ENCODE assay signal across 10 cellular contexts in genomic region chr22:21791635-21792625, GRCh38. TPM values are rescaled to one million over a fixed set of nuclear protein-coding genes. Genes with fewer than 3 reads are reported as not detected.
DNase-seq lines count a peak whose midpoint lies in the region; ATAC-seq, FAIRE-seq and TF ChIP-seq lines count a peak whose summit lies in the region.
"Had no signal": no experiment of that assay in that cellular context is flagged by ENCODE, and none has a peak within 500 bp of the region (broad histone marks: within the 10 kb centered on the region; RNA-seq: fewer than 3 reads in every experiment).

No MANE protein-coding gene starts in this region.

- ATAC-seq in HG03432 (IDR thresholded peaks at IDR 0.05; ENCODE audit: unreplicated experiment), result peak; percentile 53
- ATAC-seq in HG02938 (IDR thresholded peaks at IDR 0.05; ENCODE audit: unreplicated experiment), result no peak

- FAIRE-seq in GM12892 (lab: Jason Lieb, UNC), result peak; percentile 9

- DNase-seq in GM12892 (ENCODE audit: insufficient read length) (no peak), putamen (ENCODE audit: low spot score) (peak; percentile 32), SHP77 (lab: John Stamatoyannopoulos, UW) (no peak), NCI-H1417 (lab: John Stamatoyannopoulos, UW) (no peak)
- DNase-seq in activated naive CD4-positive, alpha-beta T cell treated with anti-CD3 and anti-CD28 coated beads, Interleukin-2, amount 50 U/mL, for 16 hours, result peak; percentile 53
- DNase-seq in NK-92 treated with Interleukin-12 subunit alpha and Interleukin-12 subunit beta, amount 100 ng/mL, for 24 hours (lab: John Stamatoyannopoulos, UW), result no peak
- DNase-seq: amygdala, MG63 had no signal

- TF ChIP-seq POLR2A in GM12892 (IDR thresholded peaks at IDR 0.05; ENCODE audit: low read depth, low read length), result no peak

RNA-seq across cellular contexts. Expression of gene YPEL1, which starts 56.3 kb away (rescaled TPM):
- polyA plus RNA-seq in GM12892 (2012; ENCODE audit: missing spikeins), result 1.4 TPM

Comparison
In these comparisons a context has a peak if more than half of its experiments do, and no peak if none do; other contexts are left out.
1. DNase-seq: peak in activated naive CD4-positive, alpha-beta T cell treated with anti-CD3 and anti-CD28 coated beads, Interleukin-2, amount 50 U/mL, for 16 hours (single experiment) and putamen (single experiment); none in GM12892 (single experiment), SHP77 (0 of 2), NK-92 treated with Interleukin-12 subunit alpha and Interleukin-12 subunit beta, amount 100 ng/mL, for 24 hours (single experiment) and NCI-H1417 (0 of 3).